1 cellular context compared by ENCODE assay signal in the genomic region with DNA sequence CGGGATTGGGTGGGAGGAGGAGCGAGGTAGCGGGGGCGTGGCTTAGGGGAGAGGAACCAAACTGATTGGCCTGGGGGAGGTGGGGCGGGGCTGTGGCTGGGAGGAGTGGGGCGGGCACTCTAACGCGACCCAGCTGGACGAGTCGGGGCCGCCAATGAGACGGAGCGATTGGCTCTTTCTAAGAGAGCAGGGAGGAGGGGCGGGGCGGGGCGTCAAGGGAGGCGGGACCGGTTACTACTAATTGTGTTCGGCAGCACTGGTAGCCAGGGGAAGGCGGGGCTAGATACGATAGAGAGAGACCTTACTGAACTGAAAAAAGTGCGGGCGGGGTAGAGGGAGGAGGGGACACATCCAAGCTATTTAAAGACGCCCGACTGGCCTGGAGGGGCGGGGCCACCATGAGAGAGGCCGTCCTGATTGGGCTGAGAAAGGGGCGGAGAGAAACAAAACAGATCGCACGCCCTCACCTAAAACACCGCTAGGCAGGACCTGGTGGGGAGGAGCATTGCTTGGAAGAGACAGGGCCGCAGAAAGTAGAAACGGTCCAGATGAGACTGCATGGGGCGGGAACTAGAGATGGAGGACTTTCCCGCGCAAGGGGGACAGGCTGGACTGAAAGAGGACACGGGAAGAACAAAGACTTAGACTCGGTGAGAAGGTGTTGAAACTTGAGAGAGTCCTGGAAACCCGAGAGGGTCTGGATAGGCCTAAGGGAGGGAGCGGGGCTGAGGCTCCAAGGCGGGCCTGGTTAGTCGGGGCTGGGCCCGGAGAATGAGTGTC.
TF ChIP-seq lines count a peak whose summit lies in the region.

KCNC3 (minus strand) TSS at position 232 of the 780 bp plus-strand sequence. CDS start 295 bp downstream, outside the sequence.

TF ChIP-seq in HepG2, 621 proteins besides CTCF, POLR2A, EP300 and RAD21 (continued from another document and continues in another):
- TF ChIP-seq, protein P1, sequence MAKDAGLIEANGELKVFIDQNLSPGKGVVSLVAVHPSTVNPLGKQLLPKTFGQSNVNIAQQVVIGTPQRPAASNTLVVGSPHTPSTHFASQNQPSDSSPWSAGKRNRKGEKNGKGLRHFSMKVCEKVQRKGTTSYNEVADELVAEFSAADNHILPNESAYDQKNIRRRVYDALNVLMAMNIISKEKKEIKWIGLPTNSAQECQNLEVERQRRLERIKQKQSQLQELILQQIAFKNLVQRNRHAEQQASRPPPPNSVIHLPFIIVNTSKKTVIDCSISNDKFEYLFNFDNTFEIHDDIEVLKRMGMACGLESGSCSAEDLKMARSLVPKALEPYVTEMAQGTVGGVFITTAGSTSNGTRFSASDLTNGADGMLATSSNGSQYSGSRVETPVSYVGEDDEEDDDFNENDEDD (CRISPR knock-in tag; IDR thresholded peaks at IDR 0.05; ENCODE audit: borderline replicate concordance) = peak; percentile 82; the same call in 1 of the 2 replicates
- TF ChIP-seq, protein P2, sequence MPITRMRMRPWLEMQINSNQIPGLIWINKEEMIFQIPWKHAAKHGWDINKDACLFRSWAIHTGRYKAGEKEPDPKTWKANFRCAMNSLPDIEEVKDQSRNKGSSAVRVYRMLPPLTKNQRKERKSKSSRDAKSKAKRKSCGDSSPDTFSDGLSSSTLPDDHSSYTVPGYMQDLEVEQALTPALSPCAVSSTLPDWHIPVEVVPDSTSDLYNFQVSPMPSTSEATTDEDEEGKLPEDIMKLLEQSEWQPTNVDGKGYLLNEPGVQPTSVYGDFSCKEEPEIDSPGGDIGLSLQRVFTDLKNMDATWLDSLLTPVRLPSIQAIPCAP (CRISPR knock-in tag; IDR thresholded peaks at IDR 0.05; ENCODE audit: low read depth) = no peak
- no peak for TF ChIP-seq ZNF781 (CRISPR knock-in tag; IDR thresholded peaks at IDR 0.05; ENCODE audit: borderline replicate concordance, not compliant biosample characterization)
- no peak for TF ChIP-seq CAMTA2 (CRISPR knock-in tag; IDR thresholded peaks at IDR 0.05; ENCODE audit: borderline replicate concordance)
- peak; percentile 59; the same call in 1 of the 2 replicates for TF ChIP-seq SNAPC4 (CRISPR knock-in tag; IDR thresholded peaks at IDR 0.05)
- TF ChIP-seq, protein P3, sequence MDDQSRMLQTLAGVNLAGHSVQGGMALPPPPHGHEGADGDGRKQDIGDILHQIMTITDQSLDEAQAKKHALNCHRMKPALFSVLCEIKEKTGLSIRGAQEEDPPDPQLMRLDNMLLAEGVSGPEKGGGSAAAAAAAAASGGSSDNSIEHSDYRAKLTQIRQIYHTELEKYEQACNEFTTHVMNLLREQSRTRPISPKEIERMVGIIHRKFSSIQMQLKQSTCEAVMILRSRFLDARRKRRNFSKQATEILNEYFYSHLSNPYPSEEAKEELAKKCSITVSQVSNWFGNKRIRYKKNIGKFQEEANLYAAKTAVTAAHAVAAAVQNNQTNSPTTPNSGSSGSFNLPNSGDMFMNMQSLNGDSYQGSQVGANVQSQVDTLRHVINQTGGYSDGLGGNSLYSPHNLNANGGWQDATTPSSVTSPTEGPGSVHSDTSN (CRISPR knock-in tag; IDR thresholded peaks at IDR 0.05; ENCODE audit: borderline replicate concordance) = no peak
- 0 out of 2 replicates have a peak, but pooled peaks have one; percentile 3 for TF ChIP-seq CEBPG (CRISPR knock-in tag; IDR thresholded peaks at IDR 0.05)
- no peak for TF ChIP-seq MYNN (CRISPR knock-in tag; IDR thresholded peaks at IDR 0.05; ENCODE audit: low read depth)
- TF ChIP-seq, protein P4, sequence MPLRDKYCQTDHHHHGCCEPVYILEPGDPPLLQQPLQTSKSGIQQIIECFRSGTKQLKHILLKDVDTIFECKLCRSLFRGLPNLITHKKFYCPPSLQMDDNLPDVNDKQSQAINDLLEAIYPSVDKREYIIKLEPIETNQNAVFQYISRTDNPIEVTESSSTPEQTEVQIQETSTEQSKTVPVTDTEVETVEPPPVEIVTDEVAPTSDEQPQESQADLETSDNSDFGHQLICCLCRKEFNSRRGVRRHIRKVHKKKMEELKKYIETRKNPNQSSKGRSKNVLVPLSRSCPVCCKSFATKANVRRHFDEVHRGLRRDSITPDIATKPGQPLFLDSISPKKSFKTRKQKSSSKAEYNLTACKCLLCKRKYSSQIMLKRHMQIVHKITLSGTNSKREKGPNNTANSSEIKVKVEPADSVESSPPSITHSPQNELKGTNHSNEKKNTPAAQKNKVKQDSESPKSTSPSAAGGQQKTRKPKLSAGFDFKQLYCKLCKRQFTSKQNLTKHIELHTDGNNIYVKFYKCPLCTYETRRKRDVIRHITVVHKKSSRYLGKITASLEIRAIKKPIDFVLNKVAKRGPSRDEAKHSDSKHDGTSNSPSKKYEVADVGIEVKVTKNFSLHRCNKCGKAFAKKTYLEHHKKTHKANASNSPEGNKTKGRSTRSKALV (CRISPR knock-in tag; IDR thresholded peaks at IDR 0.05) = 0 out of 2 replicates have a peak, but pooled peaks have one; percentile 21
- TF ChIP-seq ZNF280D (CRISPR knock-in tag; IDR thresholded peaks at IDR 0.05) = no peak
- TF ChIP-seq SAP130 (CRISPR knock-in tag; IDR thresholded peaks at IDR 0.05; ENCODE audit: low read depth) = peak; percentile 89
- TF ChIP-seq, protein P5, sequence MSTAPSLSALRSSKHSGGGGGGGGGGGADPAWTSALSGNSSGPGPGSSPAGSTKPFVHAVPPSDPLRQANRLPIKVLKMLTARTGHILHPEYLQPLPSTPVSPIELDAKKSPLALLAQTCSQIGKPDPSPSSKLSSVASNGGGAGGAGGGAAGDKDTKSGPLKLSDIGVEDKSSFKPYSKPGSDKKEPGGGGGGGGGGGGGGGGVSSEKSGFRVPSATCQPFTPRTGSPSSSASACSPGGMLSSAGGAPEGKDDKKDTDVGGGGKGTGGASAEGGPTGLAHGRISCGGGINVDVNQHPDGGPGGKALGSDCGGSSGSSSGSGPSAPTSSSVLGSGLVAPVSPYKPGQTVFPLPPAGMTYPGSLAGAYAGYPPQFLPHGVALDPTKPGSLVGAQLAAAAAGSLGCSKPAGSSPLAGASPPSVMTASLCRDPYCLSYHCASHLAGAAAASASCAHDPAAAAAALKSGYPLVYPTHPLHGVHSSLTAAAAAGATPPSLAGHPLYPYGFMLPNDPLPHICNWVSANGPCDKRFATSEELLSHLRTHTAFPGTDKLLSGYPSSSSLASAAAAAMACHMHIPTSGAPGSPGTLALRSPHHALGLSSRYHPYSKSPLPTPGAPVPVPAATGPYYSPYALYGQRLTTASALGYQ (CRISPR knock-in tag; IDR thresholded peaks at IDR 0.05) = no peak
- TF ChIP-seq, protein P6, sequence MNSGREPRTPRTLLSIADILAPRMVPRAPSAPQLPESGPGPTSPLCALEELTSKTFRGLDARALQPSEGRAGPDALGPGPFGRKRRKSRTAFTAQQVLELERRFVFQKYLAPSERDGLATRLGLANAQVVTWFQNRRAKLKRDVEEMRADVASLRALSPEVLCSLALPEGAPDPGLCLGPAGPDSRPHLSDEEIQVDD (CRISPR knock-in tag; IDR thresholded peaks at IDR 0.05; ENCODE audit: borderline replicate concordance) = no peak
- no peak for TF ChIP-seq RNF219 (CRISPR knock-in tag; IDR thresholded peaks at IDR 0.05)
- TF ChIP-seq NFATC3 (CRISPR knock-in tag; IDR thresholded peaks at IDR 0.05) = no peak
- TF ChIP-seq PLRG1 (conservative IDR thresholded peaks at IDR 0.05) = no peak
- TF ChIP-seq, protein P7, sequence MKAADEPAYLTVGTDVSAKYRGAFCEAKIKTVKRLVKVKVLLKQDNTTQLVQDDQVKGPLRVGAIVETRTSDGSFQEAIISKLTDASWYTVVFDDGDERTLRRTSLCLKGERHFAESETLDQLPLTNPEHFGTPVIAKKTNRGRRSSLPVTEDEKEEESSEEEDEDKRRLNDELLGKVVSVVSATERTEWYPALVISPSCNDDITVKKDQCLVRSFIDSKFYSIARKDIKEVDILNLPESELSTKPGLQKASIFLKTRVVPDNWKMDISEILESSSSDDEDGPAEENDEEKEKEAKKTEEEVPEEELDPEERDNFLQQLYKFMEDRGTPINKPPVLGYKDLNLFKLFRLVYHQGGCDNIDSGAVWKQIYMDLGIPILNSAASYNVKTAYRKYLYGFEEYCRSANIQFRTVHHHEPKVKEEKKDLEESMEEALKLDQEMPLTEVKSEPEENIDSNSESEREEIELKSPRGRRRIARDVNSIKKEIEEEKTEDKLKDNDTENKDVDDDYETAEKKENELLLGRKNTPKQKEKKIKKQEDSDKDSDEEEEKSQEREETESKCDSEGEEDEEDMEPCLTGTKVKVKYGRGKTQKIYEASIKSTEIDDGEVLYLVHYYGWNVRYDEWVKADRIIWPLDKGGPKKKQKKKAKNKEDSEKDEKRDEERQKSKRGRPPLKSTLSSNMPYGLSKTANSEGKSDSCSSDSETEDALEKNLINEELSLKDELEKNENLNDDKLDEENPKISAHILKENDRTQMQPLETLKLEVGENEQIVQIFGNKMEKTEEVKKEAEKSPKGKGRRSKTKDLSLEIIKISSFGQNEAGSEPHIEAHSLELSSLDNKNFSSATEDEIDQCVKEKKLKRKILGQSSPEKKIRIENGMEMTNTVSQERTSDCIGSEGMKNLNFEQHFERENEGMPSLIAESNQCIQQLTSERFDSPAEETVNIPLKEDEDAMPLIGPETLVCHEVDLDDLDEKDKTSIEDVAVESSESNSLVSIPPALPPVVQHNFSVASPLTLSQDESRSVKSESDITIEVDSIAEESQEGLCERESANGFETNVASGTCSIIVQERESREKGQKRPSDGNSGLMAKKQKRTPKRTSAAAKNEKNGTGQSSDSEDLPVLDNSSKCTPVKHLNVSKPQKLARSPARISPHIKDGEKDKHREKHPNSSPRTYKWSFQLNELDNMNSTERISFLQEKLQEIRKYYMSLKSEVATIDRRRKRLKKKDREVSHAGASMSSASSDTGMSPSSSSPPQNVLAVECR (CRISPR knock-in tag; IDR thresholded peaks at IDR 0.05; ENCODE audit: borderline replicate concordance) = peak; percentile 56; the same call in 1 of the 2 replicates
- TF ChIP-seq, protein P8, sequence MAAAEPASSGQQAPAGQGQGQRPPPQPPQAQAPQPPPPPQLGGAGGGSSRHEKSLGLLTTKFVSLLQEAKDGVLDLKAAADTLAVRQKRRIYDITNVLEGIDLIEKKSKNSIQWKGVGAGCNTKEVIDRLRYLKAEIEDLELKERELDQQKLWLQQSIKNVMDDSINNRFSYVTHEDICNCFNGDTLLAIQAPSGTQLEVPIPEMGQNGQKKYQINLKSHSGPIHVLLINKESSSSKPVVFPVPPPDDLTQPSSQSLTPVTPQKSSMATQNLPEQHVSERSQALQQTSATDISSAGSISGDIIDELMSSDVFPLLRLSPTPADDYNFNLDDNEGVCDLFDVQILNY (CRISPR knock-in tag; conservative IDR thresholded peaks at IDR 0.05) = no peak
- 0 out of 2 replicates have a peak, but pooled peaks have one; percentile 28 for TF ChIP-seq KMT2B (CRISPR knock-in tag; IDR thresholded peaks at IDR 0.05)
- TF ChIP-seq ZNF788 (CRISPR knock-in tag; IDR thresholded peaks at IDR 0.05; ENCODE audit: borderline replicate concordance) = peak; percentile 44; the same call in 1 of the 2 replicates
